Comparison of ENCODE assay signal across 1 cellular context in genomic region chr20:33861458-33861857, GRCh38.
TF ChIP-seq lines count a peak whose summit lies in the region.

No MANE protein-coding gene starts in this region.

TF ChIP-seq in IMR-90, 13 proteins besides CTCF, POLR2A, EP300 and RAD21 (continued from another document):
- TF ChIP-seq, protein P1, sequence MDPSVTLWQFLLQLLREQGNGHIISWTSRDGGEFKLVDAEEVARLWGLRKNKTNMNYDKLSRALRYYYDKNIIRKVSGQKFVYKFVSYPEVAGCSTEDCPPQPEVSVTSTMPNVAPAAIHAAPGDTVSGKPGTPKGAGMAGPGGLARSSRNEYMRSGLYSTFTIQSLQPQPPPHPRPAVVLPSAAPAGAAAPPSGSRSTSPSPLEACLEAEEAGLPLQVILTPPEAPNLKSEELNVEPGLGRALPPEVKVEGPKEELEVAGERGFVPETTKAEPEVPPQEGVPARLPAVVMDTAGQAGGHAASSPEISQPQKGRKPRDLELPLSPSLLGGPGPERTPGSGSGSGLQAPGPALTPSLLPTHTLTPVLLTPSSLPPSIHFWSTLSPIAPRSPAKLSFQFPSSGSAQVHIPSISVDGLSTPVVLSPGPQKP (IDR thresholded peaks at IDR 0.05; ENCODE audit: borderline replicate concordance, low read depth, low read length), result no peak
- TF ChIP-seq CEBPB (IDR thresholded peaks at IDR 0.05; ENCODE audit: low read depth, low read length), result no peak
- no peak for TF ChIP-seq MAZ (IDR thresholded peaks at IDR 0.05; ENCODE audit: borderline replicate concordance, low read depth, low read length)
- TF ChIP-seq FOS (IDR thresholded peaks at IDR 0.05; ENCODE audit: low read depth, low read length), result no peak
- no peak for TF ChIP-seq NFE2L2 (IDR thresholded peaks at IDR 0.05; ENCODE audit: low read depth, low read length)
- no peak for TF ChIP-seq RCOR1 (IDR thresholded peaks at IDR 0.05; ENCODE audit: insufficient replicate concordance, low read length)
- TF ChIP-seq BHLHE40 (IDR thresholded peaks at IDR 0.05; ENCODE audit: low read depth, low read length), result no peak
